8 cellular contexts compared by ENCODE assay signal in the genomic region with DNA sequence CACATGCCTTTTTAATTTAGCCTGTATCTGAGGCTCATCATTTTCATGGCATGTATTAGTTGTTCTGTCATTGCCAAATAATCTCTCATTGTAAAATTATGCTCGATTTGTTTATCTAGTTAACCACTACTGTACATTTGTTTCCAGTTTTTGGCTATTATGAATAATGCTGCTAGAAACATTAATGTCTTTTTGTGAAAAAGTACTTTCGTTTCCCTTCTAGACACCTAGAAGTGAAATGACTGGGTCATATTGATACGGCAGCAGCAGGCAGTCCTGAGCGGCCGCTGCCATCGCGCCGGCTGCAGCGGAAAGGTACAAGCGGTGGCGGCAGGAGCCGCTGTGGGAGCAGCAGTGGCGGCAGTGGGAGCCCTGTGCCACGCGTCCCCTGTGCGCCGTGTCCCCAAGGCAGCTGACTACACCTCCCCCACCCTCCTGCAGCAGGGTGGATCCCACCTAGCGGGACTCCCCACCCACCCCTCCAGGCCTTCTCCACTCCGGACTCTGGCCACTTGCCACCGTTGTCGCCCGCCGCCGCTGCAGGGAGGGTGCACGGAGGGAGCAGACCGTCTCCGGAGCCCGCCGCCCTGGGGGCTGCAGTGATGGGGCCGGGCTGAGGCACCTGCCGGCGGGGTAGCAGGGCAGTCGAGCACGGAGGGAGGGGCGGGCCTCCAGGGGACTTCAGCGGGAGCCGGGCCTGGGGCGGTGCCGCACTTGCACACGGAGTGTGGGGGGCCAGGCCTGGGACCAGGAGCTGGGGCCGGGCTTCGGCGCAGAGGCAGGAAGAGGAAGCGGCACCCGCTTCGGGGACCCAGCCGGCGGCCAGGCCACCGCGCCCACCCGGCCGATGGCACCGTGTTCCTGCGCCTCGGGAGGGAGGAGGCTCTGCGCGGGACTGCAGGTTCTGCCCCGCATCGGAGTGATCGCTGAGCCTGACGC.
DNase-seq lines count a peak whose midpoint lies in the region; ATAC-seq, FAIRE-seq and TF ChIP-seq lines count a peak whose summit lies in the region.

No MANE protein-coding gene starts in this region.

- WGBS in right lobe of liver (ENCODE audit: insufficient coverage, low coverage, low lambda C conversion rate, missing lambda C conversion rate), result 10% methylated on average over 17 of the region's 61 CpGs

- no peak overlapping the region for H3K9ac ChIP-seq in colonic mucosa (ENCODE audit: low read depth in 2 of 2, low read length in 2 of 2)

- in situ Hi-C loops in Caki2 (cut with HindIII; ENCODE audit: low pct_unique_long_range_greater_than_20kb, low sequenced_read_pairs), result no loop called here

- H3K27me3 ChIP-seq in colonic mucosa (peaks cover 12% of the 10 kb centered on the region), right lobe of liver (peaks cover 0 to 14% of the 10 kb centered on the region in 2 donors)

- H3K36me3 ChIP-seq in colonic mucosa (no peaks in the 10 kb centered on the region), right lobe of liver (no peaks in the 10 kb centered on the region)

- intact Hi-C loops in colonic mucosa (cut with DNase I) (no loop called here), right lobe of liver (cut with DNase I) (no loop called here)

- H3K4me1 ChIP-seq in colonic mucosa (no peaks in the 10 kb centered on the region), right lobe of liver (no peaks in the 10 kb centered on the region)

- TF ChIP-seq CTCF in colonic mucosa (IDR thresholded peaks at IDR 0.05) (no peak), right lobe of liver (IDR thresholded peaks at IDR 0.05) (no peak)

- no peak for TF ChIP-seq POLR2A in right lobe of liver (IDR thresholded peaks at IDR 0.05)

- FAIRE-seq in GM19239 (lab: Jason Lieb, UNC), result no peak

- peak; percentile 85 for ATAC-seq in HG03135 (IDR thresholded peaks at IDR 0.05; ENCODE audit: unreplicated experiment)
- peak; percentile 54 to 74 (median 62) for ATAC-seq in right lobe of liver

- H3K9me3 ChIP-seq in colonic mucosa (no peaks in the 10 kb centered on the region), right lobe of liver (no peaks in the 10 kb centered on the region)

- H3K4me3 ChIP-seq in colonic mucosa (peak overlapping the region; percentile 31), right lobe of liver (peak overlapping the region; percentile 12 to 36 (median 20))

- DNase-seq in Caki2 (ENCODE audit: low read depth) (peak; percentile 47), GM19239 (ENCODE audit: insufficient read length, low spot score) (peak; percentile 6), NOMO-1 treated with dmso at 0.1 percent for 144 hours (lab: John Stamatoyannopoulos, UW; ENCODE audit: unreplicated experiment) (peak; percentile 5), colonic mucosa (no peak), right lobe of liver (peak in 2 of 3 donors; percentile 48 to 56), substantia nigra (lab: John Stamatoyannopoulos, UW) (peak in 26 of 49 donors; percentile 2 to 90 (median 20))
- DNase-seq in effector CD4-positive, alpha-beta T cell, result no peak

- H3K27ac ChIP-seq in colonic mucosa (no peak overlapping the region), right lobe of liver (no peak overlapping the region), substantia nigra (ENCODE audit: low read depth, low read length, poor library complexity, severe bottlenecking) (no peak overlapping the region)

Comparison
In these comparisons a context has a peak if more than half of its experiments do, and no peak if none do; other contexts are left out.
1. DNase-seq: peak in Caki2 (single experiment), GM19239 (single experiment), NOMO-1 treated with dmso at 0.1 percent for 144 hours (single experiment), right lobe of liver (2 of 3) and substantia nigra (26 of 49); none in colonic mucosa (single experiment) and effector CD4-positive, alpha-beta T cell (single experiment).